22 cellular contexts compared by ENCODE assay signal in genomic region chr6:6995328-6995727, GRCh38.
"Had no signal": no experiment of that assay in that cellular context is flagged by ENCODE, and none has a peak within 500 bp of the region (broad histone marks: within the 10 kb centered on the region; RNA-seq: fewer than 3 reads in every experiment).

No MANE protein-coding gene starts in this region.

- H3K4me3 ChIP-seq: colonic mucosa, gastroesophageal sphincter, lung, mucosa of descending colon, sigmoid colon, spleen, tibial nerve had no signal

- H3K9me3 ChIP-seq: colonic mucosa, gastroesophageal sphincter, mucosa of descending colon, sigmoid colon, spleen had no signal

- H3K27me3 ChIP-seq: colonic mucosa, gastroesophageal sphincter, sigmoid colon, spleen, tibial nerve had no signal

- H3K27ac ChIP-seq: colonic mucosa, gastroesophageal sphincter, sigmoid colon, spleen, tibial nerve had no signal

- DNase-seq: activated B cell treated with CpG ODN at 0.5 μM for 24 hours; activated CD4-positive, alpha-beta T cell treated with anti-CD3 and anti-CD28 coated beads, Interleukin-2, amount 50 U/mL, for 1 hour; activated CD8-positive, alpha-beta memory T cell treated with anti-CD3 and anti-CD28 coated beads, Interleukin-2, amount 10 ng/mL, durations not matched to agents 7 days and 5 days; activated CD8-positive, alpha-beta T cell treated with anti-CD3 and anti-CD28 coated beads, Interleukin-2, amount 10 ng/mL, durations not matched to agents 7 days and 5 days; activated naive CD4-positive, alpha-beta T cell treated with Interleukin-2 at 50 U/mL for 16 hours; activated T-cell treated with anti-CD3 and anti-CD28 coated beads, Interleukin-2, amount 50 U/mL, for 72 hours; anterior cingulate cortex; cerebellar nuclear complex; colonic mucosa; effector CD8-positive, alpha-beta T cell; hypothalamus; immature natural killer cell; kidney; mucosa of descending colon; sigmoid colon; stimulated activated naive CD4-positive, alpha-beta T cell; T-helper 1 cell had no signal

- H3K36me3 ChIP-seq: colonic mucosa, gastroesophageal sphincter, sigmoid colon, spleen, tibial nerve had no signal

- H3K4me1 ChIP-seq: colonic mucosa, gastroesophageal sphincter, sigmoid colon, spleen, tibial nerve had no signal

- ATAC-seq: activated CD8-positive, alpha-beta memory T cell treated with anti-CD3 and anti-CD28 coated beads, Interleukin-2, amount 10 ng/mL, durations not matched to agents 7 days and 5 days; activated CD8-positive, alpha-beta T cell treated with anti-CD3 and anti-CD28 coated beads, Interleukin-2, amount 10 ng/mL, durations not matched to agents 7 days and 5 days; activated T-cell treated with anti-CD3 and anti-CD28 coated beads, Interleukin-2, amount 50 U/mL, for 72 hours; gastroesophageal sphincter; mucosa of descending colon; natural killer cell treated with Interleukin-12 subunit alpha and Interleukin-12 subunit beta and Interleukin-15 and Interleukin-18, amount 100 ng/mL, for 72 hours had no signal
